1 cellular context compared by ENCODE assay signal in genomic region chr17:43155666-43156065, GRCh38.
A peak's percentile ranks its signal among the peaks of the same experiment; 100 is the strongest.
TF ChIP-seq lines count a peak whose summit lies in the region.

No MANE protein-coding gene starts in this region.

TF ChIP-seq in HepG2, 621 proteins besides CTCF, POLR2A, EP300 and RAD21:
- TF ChIP-seq ZNF430 (CRISPR knock-in tag; IDR thresholded peaks at IDR 0.05) (0 out of 2 replicates have a peak, but pooled peaks have one; percentile 39), SRSF9 (IDR thresholded peaks at IDR 0.05; ENCODE audit: borderline replicate concordance, insufficient read depth, low read depth, low read length, poor library complexity, severe bottlenecking) (no peak), ZXDC (CRISPR knock-in tag; IDR thresholded peaks at IDR 0.05) (no peak), ZNF552 (CRISPR knock-in tag; IDR thresholded peaks at IDR 0.05; ENCODE audit: borderline replicate concordance) (no peak), ZNF607 (CRISPR knock-in tag; IDR thresholded peaks at IDR 0.05; ENCODE audit: borderline replicate concordance) (no peak), THRA (CRISPR knock-in tag; IDR thresholded peaks at IDR 0.05; ENCODE audit: borderline replicate concordance) (peak; percentile 29; the same call in 1 of the 2 replicates), TRIM24 (CRISPR knock-in tag; IDR thresholded peaks at IDR 0.05) (no peak), PAXIP1 (CRISPR knock-in tag; conservative IDR thresholded peaks at IDR 0.05) (peak; percentile 61), AHDC1 (CRISPR knock-in tag; IDR thresholded peaks at IDR 0.05; ENCODE audit: borderline replicate concordance) (peak; percentile 32; the same call in 1 of the 2 replicates), RARA (CRISPR knock-in tag; IDR thresholded peaks at IDR 0.05) (0 out of 2 replicates have a peak, but pooled peaks have one; percentile 14), ZNF891 (CRISPR knock-in tag; IDR thresholded peaks at IDR 0.05) (no peak), CEBPB (IDR thresholded peaks at IDR 0.05; ENCODE audit: borderline replicate concordance, low read depth, low read length) (no peak), CREBL2 (CRISPR knock-in tag; IDR thresholded peaks at IDR 0.05; ENCODE audit: borderline replicate concordance) (no peak), KDM3A (CRISPR knock-in tag; IDR thresholded peaks at IDR 0.05; ENCODE audit: low read depth) (no peak), HNF4A (CRISPR knock-in tag; IDR thresholded peaks at IDR 0.05) (peak; percentile 35; the same call in 1 of the 2 replicates), ZMYM2 (CRISPR knock-in tag; IDR thresholded peaks at IDR 0.05) (peak; percentile 47; the same call in 1 of the 2 replicates), HDAC1 (CRISPR knock-in tag; IDR thresholded peaks at IDR 0.05) (peak; percentile 20; the same call in 1 of the 2 replicates), ZNF7 (CRISPR knock-in tag; IDR thresholded peaks at IDR 0.05) (no peak), ZEB1 (IDR thresholded peaks at IDR 0.05; ENCODE audit: insufficient replicate concordance, low read depth) (peak; percentile 72), FOXP1 (IDR thresholded peaks at IDR 0.05) (no peak), FOXP1 (CRISPR knock-in tag; IDR thresholded peaks at IDR 0.05) (no peak)
